1 cellular context compared by ENCODE assay signal in the genomic region with DNA sequence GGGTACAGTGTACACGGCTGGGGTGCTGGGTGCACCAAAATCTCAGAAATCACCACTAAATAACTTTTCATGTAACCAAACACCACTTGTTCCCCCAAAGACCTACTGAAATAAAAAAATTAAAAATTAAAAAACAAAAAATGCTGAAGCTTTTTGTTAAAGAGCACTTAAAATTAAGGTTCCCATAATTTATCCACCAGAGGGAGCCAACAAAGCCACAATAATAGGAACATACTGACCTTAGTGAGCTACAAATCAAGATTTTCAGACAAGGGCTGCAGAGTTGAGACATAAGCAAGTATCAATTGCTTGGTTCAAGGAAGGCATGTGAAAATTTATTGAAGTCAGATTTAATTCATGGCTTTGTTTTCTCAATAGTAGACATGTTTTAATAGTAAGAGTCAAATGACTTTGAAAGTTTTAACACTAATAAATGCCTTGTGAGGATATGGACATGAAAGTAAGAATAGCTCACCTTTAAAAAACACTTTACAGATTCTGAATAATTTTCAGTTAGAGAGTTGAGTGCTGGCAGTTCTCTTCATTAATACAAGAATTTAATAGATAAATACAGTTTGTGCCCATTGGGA.
TF ChIP-seq lines count a peak whose summit lies in the region.

No MANE protein-coding gene starts in this region.

TF ChIP-seq in H1, 55 proteins besides CTCF, POLR2A, EP300 and RAD21 (continued from another document):
- no peak for TF ChIP-seq ZNF274 (IDR thresholded peaks at IDR 0.05; ENCODE audit: borderline replicate concordance, extremely low read depth, low read length)
- TF ChIP-seq RNF2 (IDR thresholded peaks at IDR 0.05; ENCODE audit: borderline replicate concordance, low read depth, low read length, missing control alignments, poor library complexity, severe bottlenecking) = no peak
- no peak for TF ChIP-seq CBX5 (IDR thresholded peaks at IDR 0.05; ENCODE audit: low read depth, low read length)
- TF ChIP-seq SP2 (IDR thresholded peaks at IDR 0.05; ENCODE audit: low read length) = no peak
- no peak for TF ChIP-seq CBX8 (IDR thresholded peaks at IDR 0.05; ENCODE audit: borderline replicate concordance, low read depth, low read length)
- no peak for TF ChIP-seq RBBP5 (IDR thresholded peaks at IDR 0.05; ENCODE audit: borderline replicate concordance, low read depth, low read length)
- TF ChIP-seq BACH1 (IDR thresholded peaks at IDR 0.05; ENCODE audit: low read length) = no peak
- no peak for TF ChIP-seq RFX5 (IDR thresholded peaks at IDR 0.05; ENCODE audit: borderline replicate concordance, low read depth, low read length)
